Comparison of ENCODE assay signal across 1 cellular context in the genomic region with DNA sequence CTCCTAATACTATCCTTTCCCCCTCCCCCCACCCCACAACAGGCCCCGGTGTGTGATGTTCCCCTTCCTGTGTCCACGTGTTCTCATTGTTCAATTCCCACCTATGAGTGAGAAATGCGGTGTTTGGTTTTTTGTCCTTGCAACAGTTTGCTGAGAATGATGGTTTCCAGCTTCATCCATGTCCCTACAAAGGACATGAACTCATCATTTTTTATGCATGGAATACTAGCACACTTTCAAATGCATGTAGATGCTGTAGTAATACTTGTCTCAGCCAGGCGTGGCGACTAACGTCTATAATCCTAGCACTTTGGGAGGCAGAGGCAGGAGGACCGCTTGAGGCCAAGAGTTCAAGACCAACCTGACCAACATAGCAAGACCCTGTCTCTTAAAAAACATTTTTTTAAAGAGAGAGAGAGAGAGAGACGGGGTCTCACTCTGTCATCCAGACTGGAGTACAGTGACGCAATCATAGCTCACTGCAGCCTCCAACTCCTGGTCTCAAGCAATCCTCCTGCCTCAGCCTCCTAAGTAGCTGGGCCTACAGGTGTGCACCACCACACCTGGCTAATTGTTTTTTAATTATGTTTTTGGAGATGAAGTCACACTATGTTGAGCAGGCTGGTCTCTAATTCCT.
TF ChIP-seq lines count a peak whose summit lies in the region.

No MANE protein-coding gene starts in this region.

TF ChIP-seq in HEK293, 187 proteins besides CTCF, POLR2A, EP300 and RAD21:
- TF ChIP-seq, protein P1, sequence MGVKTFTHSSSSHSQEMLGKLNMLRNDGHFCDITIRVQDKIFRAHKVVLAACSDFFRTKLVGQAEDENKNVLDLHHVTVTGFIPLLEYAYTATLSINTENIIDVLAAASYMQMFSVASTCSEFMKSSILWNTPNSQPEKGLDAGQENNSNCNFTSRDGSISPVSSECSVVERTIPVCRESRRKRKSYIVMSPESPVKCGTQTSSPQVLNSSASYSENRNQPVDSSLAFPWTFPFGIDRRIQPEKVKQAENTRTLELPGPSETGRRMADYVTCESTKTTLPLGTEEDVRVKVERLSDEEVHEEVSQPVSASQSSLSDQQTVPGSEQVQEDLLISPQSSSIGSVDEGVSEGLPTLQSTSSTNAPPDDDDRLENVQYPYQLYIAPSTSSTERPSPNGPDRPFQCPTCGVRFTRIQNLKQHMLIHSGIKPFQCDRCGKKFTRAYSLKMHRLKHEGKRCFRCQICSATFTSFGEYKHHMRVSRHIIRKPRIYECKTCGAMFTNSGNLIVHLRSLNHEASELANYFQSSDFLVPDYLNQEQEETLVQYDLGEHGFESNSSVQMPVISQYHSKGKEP (tag by site-specific recombination; IDR thresholded peaks at IDR 0.05): peak; percentile 52; the same call in 1 of the 2 replicates
- TF ChIP-seq, protein P2, sequence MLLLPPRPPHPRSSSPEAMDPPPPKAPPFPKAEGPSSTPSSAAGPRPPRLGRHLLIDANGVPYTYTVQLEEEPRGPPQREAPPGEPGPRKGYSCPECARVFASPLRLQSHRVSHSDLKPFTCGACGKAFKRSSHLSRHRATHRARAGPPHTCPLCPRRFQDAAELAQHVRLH (tag by site-specific recombination; IDR thresholded peaks at IDR 0.05): peak; percentile 41; the same call in 1 of the 2 replicates
- 0 out of 2 replicates have a peak, but pooled peaks have one; percentile 11 for TF ChIP-seq ZBTB17 (tag by site-specific recombination; IDR thresholded peaks at IDR 0.05)
- TF ChIP-seq, protein P3, sequence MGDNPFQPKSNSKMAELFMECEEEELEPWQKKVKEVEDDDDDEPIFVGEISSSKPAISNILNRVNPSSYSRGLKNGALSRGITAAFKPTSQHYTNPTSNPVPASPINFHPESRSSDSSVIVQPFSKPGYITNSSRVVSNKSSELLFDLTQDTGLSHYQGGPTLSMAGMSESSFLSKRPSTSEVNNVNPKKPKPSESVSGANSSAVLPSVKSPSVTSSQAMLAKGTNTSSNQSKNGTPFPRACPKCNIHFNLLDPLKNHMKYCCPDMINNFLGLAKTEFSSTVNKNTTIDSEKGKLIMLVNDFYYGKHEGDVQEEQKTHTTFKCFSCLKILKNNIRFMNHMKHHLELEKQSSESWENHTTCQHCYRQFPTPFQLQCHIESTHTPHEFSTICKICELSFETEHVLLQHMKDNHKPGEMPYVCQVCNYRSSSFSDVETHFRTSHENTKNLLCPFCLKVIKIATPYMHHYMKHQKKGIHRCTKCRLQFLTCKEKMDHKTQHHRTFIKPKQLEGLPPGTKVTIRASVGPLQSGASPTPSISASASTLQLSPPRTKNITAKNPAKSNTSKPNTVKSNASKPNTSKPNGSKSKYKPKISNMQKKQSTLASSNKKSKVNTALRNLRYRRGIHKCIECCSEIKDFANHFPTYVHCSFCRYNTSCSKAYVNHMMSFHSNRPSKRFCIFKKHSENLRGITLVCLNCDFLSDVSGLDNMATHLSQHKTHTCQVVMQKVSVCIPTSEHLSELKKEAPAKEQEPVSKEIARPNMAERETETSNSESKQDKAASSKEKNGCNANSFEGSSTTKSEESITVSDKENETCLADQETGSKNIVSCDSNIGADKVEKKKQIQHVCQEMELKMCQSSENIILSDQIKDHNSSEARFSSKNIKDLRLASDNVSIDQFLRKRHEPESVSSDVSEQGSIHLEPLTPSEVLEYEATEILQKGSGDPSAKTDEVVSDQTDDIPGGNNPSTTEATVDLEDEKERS (tag by site-specific recombination; IDR thresholded peaks at IDR 0.05): peak; percentile 62; the same call in 1 of the 2 replicates
- peak; percentile 87 for TF ChIP-seq ZNF121 (tag by site-specific recombination; IDR thresholded peaks at IDR 0.05)
- peak; percentile 33; the same call in 1 of the 2 replicates for TF ChIP-seq ZEB2 (tag by site-specific recombination; IDR thresholded peaks at IDR 0.05)
- TF ChIP-seq, protein P4, sequence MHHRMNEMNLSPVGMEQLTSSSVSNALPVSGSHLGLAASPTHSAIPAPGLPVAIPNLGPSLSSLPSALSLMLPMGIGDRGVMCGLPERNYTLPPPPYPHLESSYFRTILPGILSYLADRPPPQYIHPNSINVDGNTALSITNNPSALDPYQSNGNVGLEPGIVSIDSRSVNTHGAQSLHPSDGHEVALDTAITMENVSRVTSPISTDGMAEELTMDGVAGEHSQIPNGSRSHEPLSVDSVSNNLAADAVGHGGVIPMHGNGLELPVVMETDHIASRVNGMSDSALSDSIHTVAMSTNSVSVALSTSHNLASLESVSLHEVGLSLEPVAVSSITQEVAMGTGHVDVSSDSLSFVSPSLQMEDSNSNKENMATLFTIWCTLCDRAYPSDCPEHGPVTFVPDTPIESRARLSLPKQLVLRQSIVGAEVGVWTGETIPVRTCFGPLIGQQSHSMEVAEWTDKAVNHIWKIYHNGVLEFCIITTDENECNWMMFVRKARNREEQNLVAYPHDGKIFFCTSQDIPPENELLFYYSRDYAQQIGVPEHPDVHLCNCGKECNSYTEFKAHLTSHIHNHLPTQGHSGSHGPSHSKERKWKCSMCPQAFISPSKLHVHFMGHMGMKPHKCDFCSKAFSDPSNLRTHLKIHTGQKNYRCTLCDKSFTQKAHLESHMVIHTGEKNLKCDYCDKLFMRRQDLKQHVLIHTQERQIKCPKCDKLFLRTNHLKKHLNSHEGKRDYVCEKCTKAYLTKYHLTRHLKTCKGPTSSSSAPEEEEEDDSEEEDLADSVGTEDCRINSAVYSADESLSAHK (tag by site-specific recombination; IDR thresholded peaks at IDR 0.05): peak; percentile 73
- TF ChIP-seq ZNF596 (tag by site-specific recombination; IDR thresholded peaks at IDR 0.05): peak; percentile 80; the same call in 1 of the 2 replicates
